Comparison of ENCODE assay signal across 1 cellular context in the genomic region with DNA sequence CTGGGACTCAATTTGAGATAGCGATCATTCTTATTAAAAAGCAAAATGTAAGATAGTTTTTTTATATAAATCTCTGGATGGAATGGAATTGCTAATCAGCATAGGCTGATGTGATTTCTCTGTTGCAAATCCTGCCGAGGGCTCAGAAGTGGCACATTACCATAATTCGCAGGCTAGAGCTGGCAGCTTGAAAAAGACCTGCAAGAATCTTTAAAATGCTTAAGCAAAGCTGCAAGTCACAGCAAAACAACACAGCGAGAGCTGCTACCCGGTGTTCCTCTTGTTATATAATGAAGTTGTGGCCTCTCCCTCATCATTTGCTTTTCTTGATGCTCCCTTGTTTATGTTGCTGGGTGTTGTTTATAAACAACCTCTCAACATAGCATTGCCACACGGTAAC.
TF ChIP-seq lines count a peak whose summit lies in the region.

No MANE protein-coding gene starts in this region.

TF ChIP-seq in H1, 55 proteins besides CTCF, POLR2A, EP300 and RAD21:
- TF ChIP-seq TBP (IDR thresholded peaks at IDR 0.05; ENCODE audit: low read depth, low read length) = no peak
- TF ChIP-seq SP4 (IDR thresholded peaks at IDR 0.05; ENCODE audit: low read length) = no peak
- no peak for TF ChIP-seq CTBP2 (IDR thresholded peaks at IDR 0.05; ENCODE audit: borderline replicate concordance, insufficient read depth, insufficient read length, low read length)
- TF ChIP-seq HDAC2 (IDR thresholded peaks at IDR 0.05; ENCODE audit: borderline replicate concordance in 1 of 2, low read depth in 2 of 2, low read length in 2 of 2) = no peak
